ENCODE assay signal across 14 cellular contexts in the genomic region with DNA sequence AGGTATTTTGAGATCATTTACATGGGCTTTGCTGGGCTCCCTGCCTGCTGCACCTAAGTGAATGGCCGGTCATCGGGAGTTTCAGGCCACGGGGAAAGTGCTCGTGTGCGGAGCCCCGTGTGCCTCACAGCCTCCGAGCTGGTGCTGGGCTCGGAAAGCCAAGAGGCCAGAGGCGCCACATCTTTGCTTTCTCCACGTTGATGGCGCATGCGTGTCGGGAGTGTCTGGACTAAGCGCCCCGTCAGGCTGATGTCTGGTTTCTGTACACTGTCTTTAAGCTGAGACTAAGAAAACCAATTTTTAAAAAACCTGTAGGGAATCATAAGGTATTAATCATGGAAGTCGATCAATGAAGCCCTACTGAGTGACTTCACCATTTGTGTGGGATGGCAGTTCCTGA.
DNase-seq lines count a peak whose midpoint lies in the region; ATAC-seq and TF ChIP-seq lines count a peak whose summit lies in the region.
"Had no signal": no experiment of that assay in that cellular context is flagged by ENCODE, and none has a peak within 500 bp of the region (broad histone marks: within the 10 kb centered on the region; RNA-seq: fewer than 3 reads in every experiment).

No MANE protein-coding gene starts in this region.

- no peak overlapping the region for H3K18ac ChIP-seq in mesenchymal stem cell (ENCODE audit: low read depth in 1 of 2, low read length in 2 of 2)

- no peak overlapping the region for H3K4me3 ChIP-seq in CD8-positive, alpha-beta T cell (ENCODE audit: low read depth, low read length)
- H3K4me3 ChIP-seq in mesenchymal stem cell (ENCODE audit: insufficient read depth in 1 of 2, low read depth in 1 of 2, low read length in 2 of 2) (no peak overlapping the region), transverse colon (no peak overlapping the region)

- no peak overlapping the region for H4K8ac ChIP-seq in mesenchymal stem cell (ENCODE audit: low read length)

- no peak for TF ChIP-seq CTCF in CD8-positive, alpha-beta T cell (IDR thresholded peaks at IDR 0.05)
- TF ChIP-seq CTCF in transverse colon (IDR thresholded peaks at IDR 0.05): no peak

- H3K23ac ChIP-seq in mesenchymal stem cell (ENCODE audit: low read length in 2 of 2): no peak overlapping the region

- ATAC-seq in Right ventricle myocardium inferior (no peak), left ventricle myocardium superior (no peak)
- no peak for ATAC-seq in CD8-positive, alpha-beta T cell
- ATAC-seq: HepG2 had no signal

- peak overlapping the region; percentile 14 for H3K27ac Mint-ChIP-seq in CD8-positive, alpha-beta T cell
- H3K27ac Mint-ChIP-seq: HFFc6 had no signal

- no peak for TF ChIP-seq POLR2A in transverse colon (IDR thresholded peaks at IDR 0.05)

- H3K9me3 ChIP-seq in CD8-positive, alpha-beta T cell (ENCODE audit: low read length): no peaks in the 10 kb centered on the region
- H3K9me3 ChIP-seq in mesenchymal stem cell (ENCODE audit: control insufficient read depth, low read length) (no peaks in the 10 kb centered on the region), transverse colon (no peaks in the 10 kb centered on the region)

- intact Hi-C loops in Right ventricle myocardium inferior (cut with DNase I) (no loop called here), left ventricle myocardium superior (cut with micrococcal nuclease) (no loop called here), transverse colon (cut with DNase I; ENCODE audit: low total_unique reads) (loop anchor here (5.0 kb wide), 1 partner anchor 279 kb away; no protein-coding TSS in a partner anchor)
- intact Hi-C loops in CD8-positive, alpha-beta T cell (cut with DNase I, micrococcal nuclease): no loop called here

- H3K9ac ChIP-seq in mesenchymal stem cell (ENCODE audit: low read length): no peak overlapping the region

- no peak overlapping the region for H2BK15ac ChIP-seq in mesenchymal stem cell (ENCODE audit: low read depth, poor library complexity, severe bottlenecking)

- H2AK5ac ChIP-seq in mesenchymal stem cell (ENCODE audit: low read length, severe bottlenecking): no peak overlapping the region

- H3K4me2 ChIP-seq in mesenchymal stem cell (ENCODE audit: low read length, poor library complexity, severe bottlenecking): no peak overlapping the region

- no peaks in the 10 kb centered on the region for H3K4me1 Mint-ChIP-seq in CD8-positive, alpha-beta T cell (ENCODE audit: low read depth)

- no peak overlapping the region for H3K4me3 Mint-ChIP-seq in CD8-positive, alpha-beta T cell
- H3K4me3 Mint-ChIP-seq: HFFc6 had no signal

- H3K36me3 ChIP-seq in CD8-positive, alpha-beta T cell (ENCODE audit: insufficient read depth, low read length): no peaks in the 10 kb centered on the region
- H3K36me3 ChIP-seq in mesenchymal stem cell (ENCODE audit: control insufficient read depth in 1 of 2, insufficient read depth in 2 of 2, low read depth in 1 of 2, low read length in 2 of 2): peaks cover 11 to 65% of the 10 kb centered on the region in 2 experiments
- peaks cover 0 to 13% (median 0%) of the 10 kb centered on the region in 4 donors for H3K36me3 ChIP-seq in transverse colon

- DNase-seq in Right ventricle myocardium inferior (ENCODE audit: missing footprints): peak; percentile 61
- no peak for DNase-seq in left ventricle myocardium superior
- no peak for DNase-seq in CD8-positive, alpha-beta T cell
- DNase-seq in mesenchymal stem cell: no peak
- DNase-seq in substantia nigra (lab: John Stamatoyannopoulos, UW): no peak
- no peak for DNase-seq in transverse colon
- no peak for DNase-seq in SIG-M5 (lab: John Stamatoyannopoulos, UW)
- no peak for DNase-seq in KG1 (lab: John Stamatoyannopoulos, UW)
- DNase-seq: ACHN, DMS 273 treated with DMSO at 0.1 percent for 48 hours, HCEC 1CT, HFFc6 had no signal

- in situ Hi-C loops in transverse colon (cut with MboI; ENCODE audit: low pct_ligation_motif_present in 1 of 4, low pct_unique_long_range_greater_than_20kb in 1 of 4, low sequenced_read_pairs in 3 of 4): loop anchor here in 1 of 4 donors (5.0 kb wide), 1 partner anchor 269 kb away; no protein-coding TSS in a partner anchor

- peak overlapping the region; percentile 12 for H4K91ac ChIP-seq in mesenchymal stem cell (ENCODE audit: low read length)

- no peaks in the 10 kb centered on the region for H3K79me1 ChIP-seq in mesenchymal stem cell (replicated peaks; ENCODE audit: low read length, poor library complexity, severe bottlenecking)

- no peak for TF ChIP-seq EP300 in transverse colon (IDR thresholded peaks at IDR 0.05; ENCODE audit: low read depth)

- H2BK12ac ChIP-seq in mesenchymal stem cell (ENCODE audit: low read length in 2 of 2): no peak overlapping the region

- H2AFZ ChIP-seq in mesenchymal stem cell (ENCODE audit: low read depth, low read length): no peak overlapping the region

- H2BK5ac ChIP-seq in mesenchymal stem cell (ENCODE audit: low read depth, low read length, poor library complexity, severe bottlenecking): no peak overlapping the region

- H3K4me1 ChIP-seq in CD8-positive, alpha-beta T cell (ENCODE audit: insufficient read depth, low read length): no peaks in the 10 kb centered on the region
- H3K4me1 ChIP-seq in mesenchymal stem cell (ENCODE audit: control insufficient read depth, insufficient read depth, low read depth, low read length) (no peaks in the 10 kb centered on the region), transverse colon (peaks cover 0 to 5% (median 4%) of the 10 kb centered on the region in 4 donors)

- H3K27me3 ChIP-seq in CD8-positive, alpha-beta T cell (ENCODE audit: insufficient read depth, low read length): no peaks in the 10 kb centered on the region
- H3K27me3 ChIP-seq in mesenchymal stem cell (ENCODE audit: control insufficient read depth in 1 of 2, insufficient read depth in 1 of 2, low read length in 2 of 2) (no peaks in the 10 kb centered on the region), transverse colon (no peaks in the 10 kb centered on the region)

- no peak overlapping the region for H3K27ac ChIP-seq in CD8-positive, alpha-beta T cell (ENCODE audit: low read depth, low read length)
- H3K27ac ChIP-seq in mesenchymal stem cell (ENCODE audit: low read length, poor library complexity, severe bottlenecking) (no peak overlapping the region), substantia nigra (ENCODE audit: low read depth, low read length, poor library complexity, severe bottlenecking) (peak overlapping the region; percentile 16), transverse colon (no peak overlapping the region)
- H3K27ac ChIP-seq: C4-2B had no signal

- H3K9me3 Mint-ChIP-seq in CD8-positive, alpha-beta T cell: no peaks in the 10 kb centered on the region
- H3K9me3 Mint-ChIP-seq: HFFc6 had no signal

- no peak overlapping the region for H2BK120ac ChIP-seq in mesenchymal stem cell (ENCODE audit: low read depth, low read length)

- H3K4ac ChIP-seq in mesenchymal stem cell (ENCODE audit: low read depth in 1 of 2, low read length in 2 of 2): no peak overlapping the region

- no peaks in the 10 kb centered on the region for H3K27me3 Mint-ChIP-seq in CD8-positive, alpha-beta T cell (ENCODE audit: low read depth)

- CTCF ChIA-PET in CD8-positive, alpha-beta T cell (lab: Charles Lee): interaction anchor here (0.6 to 3.1 kb wide), 3 partner anchors 13 to 270 kb away, joined by 3 to 15 read pairs (median 3); no protein-coding TSS in a partner anchor

- H3K14ac ChIP-seq in mesenchymal stem cell (ENCODE audit: low read length in 2 of 2): no peak overlapping the region

- WGBS in mesenchymal stem cell: 95% methylated on average over 16 of the region's 16 CpGs
- 87 to 97% methylated on average over 9 to 16 of the region's 16 CpGs for WGBS in transverse colon (ENCODE audit: low coverage in 1 of 2), 2 donors

- peaks cover 73% of the 10 kb centered on the region for H3K36me3 Mint-ChIP-seq in CD8-positive, alpha-beta T cell

- POLR2A ChIA-PET in CD8-positive, alpha-beta T cell (lab: Charles Lee): no interaction called here
